In genomic region chr11:19557720-19558140, GRCh38 we compare ENCODE assay signal across 8 cellular contexts.
DNase-seq lines count a peak whose midpoint lies in the region; ATAC-seq and TF ChIP-seq lines count a peak whose summit lies in the region.

No MANE protein-coding gene starts in this region.

- CTCF ChIA-PET in Panc1 (lab: Charles Lee): interaction anchor here (0.6 to 1.0 kb wide), 4 partner anchors 278 to 487 kb away, joined by 3 to 10 read pairs (median 4); no protein-coding TSS in a partner anchor

- H3K4me1 ChIP-seq in Panc1 (ENCODE audit: control insufficient read depth, insufficient read depth, low read length) (no peaks in the 10 kb centered on the region), thoracic aorta (ENCODE audit: control insufficient read depth in 1 of 2, low read depth in 2 of 2) (peaks cover 3 to 5% of the 10 kb centered on the region in 2 donors)

- peaks cover 7% of the 10 kb centered on the region for H3K27me3 Mint-ChIP-seq in activated T-helper 2 cell treated with anti-CD3 and anti-CD28 coated beads, Interferon-gamma antibody, Interleukin-2, Interleukin-4, amounts not matched to agents 10 μg/mL and 5 μg/mL and 100 μg/mL, durations not matched to agents 14 hours and 24 hours and 36 hours (ENCODE audit: low read depth)

- H3K4me1 Mint-ChIP-seq in activated T-helper 2 cell treated with anti-CD3 and anti-CD28 coated beads, Interferon-gamma antibody, Interleukin-2, Interleukin-4, amounts not matched to agents 10 μg/mL and 5 μg/mL and 100 μg/mL, durations not matched to agents 14 hours and 24 hours and 36 hours (ENCODE audit: low read depth): no peaks in the 10 kb centered on the region

- no peak overlapping the region for H3K4me3 ChIP-seq in Panc1 (ENCODE audit: low read depth in 2 of 2, low read length in 2 of 2)
- no peak overlapping the region for H3K4me3 ChIP-seq in foreskin fibroblast (ENCODE audit: low read depth in 1 of 2, low read length in 2 of 2)
- no peak overlapping the region for H3K4me3 ChIP-seq in thoracic aorta

- DNase-seq in G401 (ENCODE audit: low spot score) (peak; percentile 86), HT-29 (ENCODE audit: low spot score) (peak; percentile 95), Panc1 (ENCODE audit: low read depth, low spot score) (peak; percentile 53), foreskin fibroblast (peak; percentile 47 to 88), occipital lobe (lab: John Stamatoyannopoulos, UW) (peak; percentile 71), thoracic aorta (ENCODE audit: low spot score) (peak; percentile 45), GDM1 (lab: John Stamatoyannopoulos, UW) (no peak)
- DNase-seq in activated T-helper 2 cell treated with anti-CD3 and anti-CD28 coated beads, Interferon-gamma antibody, Interleukin-2, Interleukin-4, amounts not matched to agents 10 μg/mL and 5 μg/mL and 100 μg/mL, durations not matched to agents 14 hours and 24 hours and 36 hours (ENCODE audit: low spot score): peak; percentile 34

- H3K27me3 ChIP-seq in Panc1 (ENCODE audit: control insufficient read depth, insufficient read depth, low read length) (peaks cover 9% of the 10 kb centered on the region; the same call in 1 of the 2 replicates), thoracic aorta (replicated peaks; ENCODE audit: insufficient read depth) (no peaks in the 10 kb centered on the region)

- TF ChIP-seq CTCF in Panc1 (IDR thresholded peaks at IDR 0.05) (peak; percentile 90), foreskin fibroblast (IDR thresholded peaks at IDR 0.05; ENCODE audit: low read depth, low read length) (peak; percentile 83), thoracic aorta (IDR thresholded peaks at IDR 0.05) (peak; percentile 92)

- H3K27ac ChIP-seq in Panc1 (ENCODE audit: low read length) (no peak overlapping the region), thoracic aorta (no peak overlapping the region)

- no peaks in the 10 kb centered on the region for H3K36me3 ChIP-seq in Panc1 (ENCODE audit: control insufficient read depth, insufficient read depth, low read length)
- no peaks in the 10 kb centered on the region for H3K36me3 ChIP-seq in thoracic aorta

- POLR2A ChIA-PET in Panc1 (lab: Charles Lee): no interaction called here

- H3K36me3 Mint-ChIP-seq in activated T-helper 2 cell treated with anti-CD3 and anti-CD28 coated beads, Interferon-gamma antibody, Interleukin-2, Interleukin-4, amounts not matched to agents 10 μg/mL and 5 μg/mL and 100 μg/mL, durations not matched to agents 14 hours and 24 hours and 36 hours (ENCODE audit: low read depth): no peaks in the 10 kb centered on the region

- H3K9me3 ChIP-seq in Panc1 (ENCODE audit: control insufficient read depth, insufficient read depth, low read depth, low read length) (no peaks in the 10 kb centered on the region), thoracic aorta (no peaks in the 10 kb centered on the region)

- H3K27ac Mint-ChIP-seq in activated T-helper 2 cell treated with anti-CD3 and anti-CD28 coated beads, Interferon-gamma antibody, Interleukin-2, Interleukin-4, amounts not matched to agents 10 μg/mL and 5 μg/mL and 100 μg/mL, durations not matched to agents 14 hours and 24 hours and 36 hours: no peak overlapping the region

- BruUV-seq in Panc1 (replicated peaks; lab: Mats Ljungman, UMichigan): no TSS peak

- no peaks in the 10 kb centered on the region for H3K9me3 Mint-ChIP-seq in activated T-helper 2 cell treated with anti-CD3 and anti-CD28 coated beads, Interferon-gamma antibody, Interleukin-2, Interleukin-4, amounts not matched to agents 10 μg/mL and 5 μg/mL and 100 μg/mL, durations not matched to agents 14 hours and 24 hours and 36 hours

- no peak overlapping the region for H3K4me3 Mint-ChIP-seq in activated T-helper 2 cell treated with anti-CD3 and anti-CD28 coated beads, Interferon-gamma antibody, Interleukin-2, Interleukin-4, amounts not matched to agents 10 μg/mL and 5 μg/mL and 100 μg/mL, durations not matched to agents 14 hours and 24 hours and 36 hours (ENCODE audit: low read depth)

- intact Hi-C loops in Panc1 (cut with micrococcal nuclease; ENCODE audit: unreplicated experiment): loop anchor here (10.0 kb wide), 1 partner anchor 577 kb away; no protein-coding TSS in a partner anchor
- intact Hi-C loops in activated T-helper 2 cell treated with anti-CD3 and anti-CD28 coated beads, Interferon-gamma antibody, Interleukin-2, Interleukin-4, amounts not matched to agents 10 μg/mL and 5 μg/mL and 100 μg/mL, durations not matched to agents 14 hours and 24 hours and 36 hours (cut with micrococcal nuclease): no loop called here

- peak; percentile 84 for ATAC-seq in Panc1
- peak; percentile 50 for ATAC-seq in thoracic aorta (ENCODE audit: insufficient number of reproducible peaks, low FRiP score, low read depth)

- in situ Hi-C loops in G401 (cut with HindIII; ENCODE audit: low sequenced_read_pairs) (no loop called here), Panc1 (cut with HindIII; ENCODE audit: low pct_unique_long_range_greater_than_20kb, low sequenced_read_pairs) (no loop called here)
